19 cellular contexts compared by ENCODE assay signal in genomic region chr10:80528901-80529300, GRCh38. TPM values are rescaled to one million over a fixed set of nuclear protein-coding genes. Genes with fewer than 3 reads are reported as not detected.
DNase-seq lines count a peak whose midpoint lies in the region; ATAC-seq and TF ChIP-seq lines count a peak whose summit lies in the region.
"Had no signal": no experiment of that assay in that cellular context is flagged by ENCODE, and none has a peak within 500 bp of the region (broad histone marks: within the 10 kb centered on the region; RNA-seq: fewer than 3 reads in every experiment).

No MANE protein-coding gene starts in this region.

- no peaks in the 10 kb centered on the region for H3K36me3 ChIP-seq in SJSA1
- no peaks in the 10 kb centered on the region for H3K36me3 ChIP-seq in effector memory CD4-positive, alpha-beta T cell (ENCODE audit: control insufficient read depth, insufficient read depth, low read length)
- H3K36me3 ChIP-seq: cardiac muscle cell had no signal

- H3K36me3 Mint-ChIP-seq in activated T-cell treated with anti-CD3 and anti-CD28 coated beads, Interleukin-2, amount 50 U/mL, for 24 hours (ENCODE audit: low read depth), result peaks cover 29% of the 10 kb centered on the region
- peaks cover 34% of the 10 kb centered on the region for H3K36me3 Mint-ChIP-seq in stimulated activated effector memory CD8-positive, alpha-beta T cell treated with anti-CD3 and anti-CD28 coated beads, Interleukin-12 subunit alpha, Interleukin-12 subunit beta, amount 100 ng/mL, for 72 hours
- H3K36me3 Mint-ChIP-seq in Calu3 (ENCODE audit: insufficient read depth, unreplicated experiment), result peaks cover 7% of the 10 kb centered on the region

- no peak overlapping the region for H3K4me3 Mint-ChIP-seq in activated T-cell treated with anti-CD3 and anti-CD28 coated beads, Interleukin-2, amount 50 U/mL, for 24 hours
- peak overlapping the region; percentile 59 for H3K4me3 Mint-ChIP-seq in stimulated activated effector memory CD8-positive, alpha-beta T cell treated with anti-CD3 and anti-CD28 coated beads, Interleukin-12 subunit alpha, Interleukin-12 subunit beta, amount 100 ng/mL, for 72 hours
- H3K4me3 Mint-ChIP-seq in Calu3 (ENCODE audit: low read depth, unreplicated experiment), result no peak overlapping the region

- H3K4me1 Mint-ChIP-seq in activated T-cell treated with anti-CD3 and anti-CD28 coated beads, Interleukin-2, amount 50 U/mL, for 24 hours (ENCODE audit: low read depth), result peaks cover 84% of the 10 kb centered on the region
- H3K4me1 Mint-ChIP-seq in stimulated activated effector memory CD8-positive, alpha-beta T cell treated with anti-CD3 and anti-CD28 coated beads, Interleukin-12 subunit alpha, Interleukin-12 subunit beta, amount 100 ng/mL, for 72 hours, result peaks cover 53% of the 10 kb centered on the region
- H3K4me1 Mint-ChIP-seq in Calu3 (ENCODE audit: low read depth, unreplicated experiment), result no peaks in the 10 kb centered on the region

- no peaks in the 10 kb centered on the region for H3K9me3 Mint-ChIP-seq in activated T-cell treated with anti-CD3 and anti-CD28 coated beads, Interleukin-2, amount 50 U/mL, for 24 hours
- no peaks in the 10 kb centered on the region for H3K9me3 Mint-ChIP-seq in stimulated activated effector memory CD8-positive, alpha-beta T cell treated with anti-CD3 and anti-CD28 coated beads, Interleukin-12 subunit alpha, Interleukin-12 subunit beta, amount 100 ng/mL, for 72 hours
- no peaks in the 10 kb centered on the region for H3K9me3 Mint-ChIP-seq in Calu3 (ENCODE audit: low read depth, unreplicated experiment)

- peaks cover 69% of the 10 kb centered on the region for H3K4me1 ChIP-seq in SJSA1 (replicated peaks)
- H3K4me1 ChIP-seq in effector memory CD4-positive, alpha-beta T cell (ENCODE audit: control insufficient read depth, insufficient read depth, low read length, poor library complexity, severe bottlenecking), result peaks cover 47% of the 10 kb centered on the region
- H3K4me1 ChIP-seq: parathyroid adenoma had no signal

- H3K27me3 ChIP-seq in SJSA1 (replicated peaks), result no peaks in the 10 kb centered on the region
- no peaks in the 10 kb centered on the region for H3K27me3 ChIP-seq in effector memory CD4-positive, alpha-beta T cell (replicated peaks; ENCODE audit: control insufficient read depth, insufficient read depth, low read length, poor library complexity, severe bottlenecking)
- H3K27me3 ChIP-seq: cardiac muscle cell had no signal

- CTCF ChIA-PET in Calu3 (lab: Charles Lee), result no interaction called here

- intact Hi-C loops in Calu3 (cut with micrococcal nuclease; ENCODE audit: unreplicated experiment), result no loop called here

- no TSS peak for BruUV-seq in Calu3 (replicated peaks; lab: Mats Ljungman, UMichigan)

- peak overlapping the region; percentile 87 for H3K27ac Mint-ChIP-seq in activated T-cell treated with anti-CD3 and anti-CD28 coated beads, Interleukin-2, amount 50 U/mL, for 24 hours
- peak overlapping the region; percentile 90 for H3K27ac Mint-ChIP-seq in stimulated activated effector memory CD8-positive, alpha-beta T cell treated with anti-CD3 and anti-CD28 coated beads, Interleukin-12 subunit alpha, Interleukin-12 subunit beta, amount 100 ng/mL, for 72 hours
- no peak overlapping the region for H3K27ac Mint-ChIP-seq in Calu3 (ENCODE audit: unreplicated experiment)

- peak overlapping the region; percentile 91 for H3K27ac ChIP-seq in SJSA1
- H3K27ac ChIP-seq in effector memory CD4-positive, alpha-beta T cell (ENCODE audit: insufficient read depth, low read length, poor library complexity, severe bottlenecking), result peak overlapping the region; percentile 55
- H3K27ac ChIP-seq: cardiac muscle cell, GM23248, parathyroid adenoma, PC-9 had no signal

- ATAC-seq in stimulated activated effector memory CD8-positive, alpha-beta T cell treated with anti-CD3 and anti-CD28 coated beads, Interleukin-12 subunit alpha, Interleukin-12 subunit beta, amount 100 ng/mL, for 72 hours, result no peak

- no peaks in the 10 kb centered on the region for H3K27me3 Mint-ChIP-seq in activated T-cell treated with anti-CD3 and anti-CD28 coated beads, Interleukin-2, amount 50 U/mL, for 24 hours
- H3K27me3 Mint-ChIP-seq in Calu3 (ENCODE audit: unreplicated experiment), result no peaks in the 10 kb centered on the region

- H3K4me3 ChIP-seq in SJSA1, result no peak overlapping the region
- H3K4me3 ChIP-seq in effector memory CD4-positive, alpha-beta T cell (ENCODE audit: insufficient read depth, low read depth, low read length, poor library complexity, severe bottlenecking), result no peak overlapping the region
- H3K4me3 ChIP-seq: cardiac muscle cell, GM23248, PC-9 had no signal

- no peak for TF ChIP-seq CTCF in Calu3 (IDR thresholded peaks at IDR 0.05; ENCODE audit: unreplicated experiment)

- DNase-seq in activated T-cell treated with anti-CD3 and anti-CD28 coated beads, Interleukin-2, amount 50 U/mL, for 24 hours, result no peak
- DNase-seq in activated T-cell treated with anti-CD3 and anti-CD28 coated beads for 4 hours (no peak), SJSA1 (ENCODE audit: low read depth in 1 of 2, low spot score in 2 of 2) (peak in 1 of 2 experiments; percentile 87), NCI-H128 (lab: John Stamatoyannopoulos, UW; ENCODE audit: unreplicated experiment) (no peak), Calu3 (no peak)
- DNase-seq in effector memory CD4-positive, alpha-beta T cell, result no peak
- DNase-seq in stimulated activated effector memory CD8-positive, alpha-beta T cell treated with anti-CD3 and anti-CD28 coated beads, Interleukin-12 subunit alpha, Interleukin-12 subunit beta, amount 100 ng/mL, for 72 hours (ENCODE audit: low spot score in 2 of 2), result no peak
- no peak for DNase-seq in stimulated activated CD4-positive, alpha-beta T cell treated with anti-CD3 and anti-CD28 coated beads, Interleukin-4, amount 100 ng/mL, for 1 hour
- DNase-seq: GM23248, hippocampal formation, left cardiac atrium, NCI-H2107, NCI-H82, PC-9, SK-N-SH had no signal

- no peaks in the 10 kb centered on the region for H3K9me3 ChIP-seq in SJSA1 (replicated peaks)
- H3K9me3 ChIP-seq in effector memory CD4-positive, alpha-beta T cell (ENCODE audit: control insufficient read depth, low read length), result no peaks in the 10 kb centered on the region
- H3K9me3 ChIP-seq: SK-N-SH had no signal

RNA-seq across cellular contexts. Expression of gene SH2D4B, which starts 8.8 kb away (rescaled TPM):
- 0.08 TPM in 1 of 2 replicates, not detected in the other for total RNA-seq in SJSA1 (2014; rRNA removed; shearing (Covaris generic))
- 0.24 TPM in 1 of 2 replicates, not detected in the other for total RNA-seq in Calu3 (2022)
- total RNA-seq: cardiac muscle cell, G401, GM23248, mucosa of gallbladder had no signal
